ENCODE assay signal across 1 cellular context in genomic region chr5:55603947-55604346, GRCh38.
TF ChIP-seq lines count a peak whose summit lies in the region.

No MANE protein-coding gene starts in this region.

TF ChIP-seq in K562, 482 proteins besides CTCF, POLR2A, EP300 and RAD21 (continued from another document):
- TF ChIP-seq RHOXF2B (CRISPR knock-in tag; conservative IDR thresholded peaks at IDR 0.05) (no peak), CBX1 (IDR thresholded peaks at IDR 0.05; ENCODE audit: low read depth) (no peak), E2F3 (CRISPR knock-in tag; IDR thresholded peaks at IDR 0.05) (no peak), GABPA (tag; conservative IDR thresholded peaks at IDR 0.05; ENCODE audit: low read depth) (peak; percentile 47), PKNOX1 (IDR thresholded peaks at IDR 0.05) (peak; percentile 65), HSF4 (CRISPR knock-in tag; IDR thresholded peaks at IDR 0.05; ENCODE audit: borderline replicate concordance) (no peak), TRIM28 (IDR thresholded peaks at IDR 0.05) (no peak), ZNF140 (CRISPR knock-in tag; IDR thresholded peaks at IDR 0.05) (no peak), SPI1 (IDR thresholded peaks at IDR 0.05; ENCODE audit: borderline replicate concordance, low read depth, low read length) (peak; percentile 84), HDGF (IDR thresholded peaks at IDR 0.05) (no peak), FOXM1 (IDR thresholded peaks at IDR 0.05; ENCODE audit: low read depth) (peak; percentile 30; the same call in 1 of the 2 replicates), FOXM1 (CRISPR knock-in tag; IDR thresholded peaks at IDR 0.05; ENCODE audit: low read depth) (no peak), SREBF2 (CRISPR knock-in tag; IDR thresholded peaks at IDR 0.05) (no peak), RCOR1 (IDR thresholded peaks at IDR 0.05; ENCODE audit: borderline replicate concordance in 1 of 2, low read depth in 2 of 2, low read length in 2 of 2) (no peak), AFF1 (IDR thresholded peaks at IDR 0.05; ENCODE audit: low read depth in 1 of 2, partially characterized antibody in 2 of 2) (no peak), POLR2G (IDR thresholded peaks at IDR 0.05; ENCODE audit: low read depth, low read length) (no peak)
